8 cellular contexts compared by ENCODE assay signal in the genomic region with DNA sequence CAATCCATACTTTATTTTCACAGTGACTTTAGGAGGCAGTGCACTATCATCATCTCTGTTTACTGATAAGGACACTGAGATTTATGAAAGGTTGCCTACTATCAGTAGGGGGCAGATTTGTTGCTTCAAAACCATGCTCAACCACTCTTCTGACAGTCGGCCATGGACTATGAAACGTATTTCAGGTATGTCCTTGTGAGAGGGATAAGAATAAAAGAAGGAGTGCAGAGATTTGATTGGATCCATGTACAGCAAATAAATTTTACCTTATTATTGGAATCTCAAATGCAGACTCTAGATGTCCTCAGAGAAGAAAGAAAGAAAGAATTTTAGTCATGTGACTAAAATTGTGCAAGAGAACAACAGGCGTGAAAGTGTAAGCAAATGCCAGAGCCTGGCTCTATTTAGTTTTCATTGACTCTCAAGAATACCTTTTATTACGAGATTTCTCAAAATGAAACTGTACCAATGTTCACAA.
A peak's percentile ranks its signal among the peaks of the same experiment; 100 is the strongest.
DNase-seq lines count a peak whose midpoint lies in the region; ATAC-seq and TF ChIP-seq lines count a peak whose summit lies in the region.

No MANE protein-coding gene starts in this region.

- H3K27me3 Mint-ChIP-seq in CD14-positive monocyte (ENCODE audit: low read depth in 3 of 3), result peaks cover 0 to 1% (median 0%) of the 10 kb centered on the region in 3 donors

- H3K27me3 ChIP-seq in prostate gland (replicated peaks; ENCODE audit: insufficient read depth), result no peaks in the 10 kb centered on the region
- no peaks in the 10 kb centered on the region for H3K27me3 ChIP-seq in esophagus squamous epithelium

- TF ChIP-seq POLR2A in prostate gland (IDR thresholded peaks at IDR 0.05) (no peak), esophagus squamous epithelium (IDR thresholded peaks at IDR 0.05) (no peak)

- no peaks in the 10 kb centered on the region for H3K36me3 Mint-ChIP-seq in CD14-positive monocyte

- peak overlapping the region; percentile 52 to 82 (median 77) for H3K27ac Mint-ChIP-seq in CD14-positive monocyte

- H3K27ac ChIP-seq in prostate gland, result no peak overlapping the region
- H3K27ac ChIP-seq in caudate nucleus (ENCODE audit: low read depth, low read length), result no peak overlapping the region
- H3K27ac ChIP-seq in esophagus squamous epithelium, result no peak overlapping the region

- intact Hi-C loops in CD14-positive monocyte (cut with micrococcal nuclease), result loop anchor here in 1 of 2 donors (5.0 kb wide), 1 partner anchor 46 kb away; no protein-coding TSS in a partner anchor
- intact Hi-C loops in prostate gland (cut with DNase I), result no loop called here
- intact Hi-C loops in esophagus squamous epithelium (cut with DNase I), result no loop called here

- H3K36me3 ChIP-seq in prostate gland (no peaks in the 10 kb centered on the region), esophagus squamous epithelium (no peaks in the 10 kb centered on the region)

- H3K4me1 ChIP-seq in prostate gland (replicated peaks) (no peaks in the 10 kb centered on the region), esophagus squamous epithelium (peaks cover 0 to 4% (median 0%) of the 10 kb centered on the region in 3 donors)

- H3K4me3 ChIP-seq in foreskin fibroblast (ENCODE audit: low read depth in 1 of 2, low read length in 2 of 2) (no peak overlapping the region), prostate gland (no peak overlapping the region), esophagus squamous epithelium (no peak overlapping the region)

- DNase-seq in CD14-positive monocyte (ENCODE audit: low spot score) (no peak), NCI-H69 (lab: John Stamatoyannopoulos, UW) (peak; percentile 13), foreskin fibroblast (peak; percentile 7 to 38), prostate gland (ENCODE audit: low spot score) (no peak), caudate nucleus (lab: John Stamatoyannopoulos, UW) (no peak), esophagus squamous epithelium (lab: John Stamatoyannopoulos, UW) (no peak)

- H3K9me3 Mint-ChIP-seq in CD14-positive monocyte, result no peaks in the 10 kb centered on the region

- peak overlapping the region; percentile 21 to 75 for H3K4me3 Mint-ChIP-seq in CD14-positive monocyte

- no peaks in the 10 kb centered on the region for H3K9me3 ChIP-seq in prostate gland
- H3K9me3 ChIP-seq in esophagus squamous epithelium, result no peaks in the 10 kb centered on the region

- 34% methylated on average over 4 of the region's 4 CpGs for WGBS in prostate gland
- WGBS in esophagus squamous epithelium, 2 donors, result 20 to 22% methylated on average over 4 of the region's 4 CpGs

- H3K4me1 Mint-ChIP-seq in CD14-positive monocyte, result peaks cover 34% of the 10 kb centered on the region

- TF ChIP-seq CTCF in CD14-positive monocyte (IDR thresholded peaks at IDR 0.05) (peak; percentile 64), foreskin fibroblast (IDR thresholded peaks at IDR 0.05; ENCODE audit: low read depth, low read length) (peak; percentile 14), prostate gland (IDR thresholded peaks at IDR 0.05) (peak in 2 of 4 experiments; percentile 11 to 15), esophagus squamous epithelium (IDR thresholded peaks at IDR 0.05) (no peak)

- ATAC-seq in GM21360 (IDR thresholded peaks at IDR 0.05; ENCODE audit: unreplicated experiment) (peak; percentile 71), GM21528 (IDR thresholded peaks at IDR 0.05; ENCODE audit: low FRiP score, unreplicated experiment) (no peak)

Comparison
In these comparisons a context has a peak if more than half of its experiments do, and no peak if none do; other contexts are left out.
1. DNase-seq: peak in NCI-H69 (single experiment) and foreskin fibroblast (2 of 2); none in CD14-positive monocyte (single experiment), prostate gland (single experiment), caudate nucleus (0 of 61) and esophagus squamous epithelium (single experiment).
2. CTCF ChIP-seq: peak in CD14-positive monocyte (single experiment) and foreskin fibroblast (single experiment); none in esophagus squamous epithelium (0 of 6).